31 cellular contexts compared by ENCODE assay signal in the genomic region with DNA sequence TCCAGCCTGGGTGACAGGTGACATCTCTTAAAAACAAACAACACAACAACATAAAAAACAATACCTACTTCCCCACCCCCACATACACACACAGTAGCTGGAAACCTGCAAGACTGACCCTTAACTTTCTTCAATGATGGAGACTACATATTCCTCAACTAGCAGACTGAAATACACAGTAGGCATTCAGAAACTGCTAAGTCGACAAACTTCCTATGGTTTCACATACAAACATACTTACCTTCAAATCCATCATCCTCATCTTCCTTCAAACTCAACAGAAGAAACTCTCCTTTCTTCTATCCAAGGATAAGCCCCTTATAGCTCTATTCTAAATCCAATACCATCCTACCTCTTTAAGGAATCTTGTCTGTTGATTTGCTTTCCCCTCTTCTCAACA.
"Had no signal": no experiment of that assay in that cellular context is flagged by ENCODE, and none has a peak within 500 bp of the region (broad histone marks: within the 10 kb centered on the region; RNA-seq: fewer than 3 reads in every experiment).

No MANE protein-coding gene starts in this region.

- H3K4me3 ChIP-seq: esophagus squamous epithelium, heart left ventricle had no signal

- H3K4me1 ChIP-seq: esophagus squamous epithelium, heart left ventricle had no signal

- H3K27ac Mint-ChIP-seq: activated CD4-positive, alpha-beta memory T cell treated with anti-CD3 and anti-CD28 coated beads, Interleukin-2, amount 10 ng/mL, durations not matched to agents 7 days and 5 days; activated CD4-positive, alpha-beta T cell treated with anti-CD3 and anti-CD28 coated beads, Interleukin-2, amount 10 ng/mL, durations not matched to agents 7 days and 5 days; activated naive CD8-positive, alpha-beta T cell; activated T-cell treated with anti-CD3 and anti-CD28 coated beads, Interleukin-2, amount 50 U/mL, for 24 hours; activated T-cell treated with anti-CD3 and anti-CD28 coated beads, Interleukin-2, amount 50 U/mL, for 72 hours had no signal

- FAIRE-seq: astrocyte, bronchial epithelial cell, colon, endometrium, endothelial cell of umbilical vein, frontal cortex had no signal

- H3K9me3 Mint-ChIP-seq: activated CD4-positive, alpha-beta memory T cell treated with anti-CD3 and anti-CD28 coated beads, Interleukin-2, amount 10 ng/mL, durations not matched to agents 7 days and 5 days; activated CD4-positive, alpha-beta T cell treated with anti-CD3 and anti-CD28 coated beads, Interleukin-2, amount 10 ng/mL, durations not matched to agents 7 days and 5 days; activated T-cell treated with anti-CD3 and anti-CD28 coated beads, Interleukin-2, amount 50 U/mL, for 24 hours; activated T-cell treated with anti-CD3 and anti-CD28 coated beads, Interleukin-2, amount 50 U/mL, for 72 hours had no signal

- H3K27me3 Mint-ChIP-seq: activated CD4-positive, alpha-beta memory T cell treated with anti-CD3 and anti-CD28 coated beads, Interleukin-2, amount 10 ng/mL, durations not matched to agents 7 days and 5 days; activated CD4-positive, alpha-beta T cell treated with anti-CD3 and anti-CD28 coated beads, Interleukin-2, amount 10 ng/mL, durations not matched to agents 7 days and 5 days; activated naive CD8-positive, alpha-beta T cell; activated T-cell treated with anti-CD3 and anti-CD28 coated beads, Interleukin-2, amount 50 U/mL, for 24 hours had no signal

- H3K4me3 Mint-ChIP-seq: activated CD4-positive, alpha-beta memory T cell treated with anti-CD3 and anti-CD28 coated beads, Interleukin-2, amount 10 ng/mL, durations not matched to agents 7 days and 5 days; activated CD4-positive, alpha-beta T cell treated with anti-CD3 and anti-CD28 coated beads, Interleukin-2, amount 10 ng/mL, durations not matched to agents 7 days and 5 days; activated naive CD8-positive, alpha-beta T cell; activated T-cell treated with anti-CD3 and anti-CD28 coated beads, Interleukin-2, amount 50 U/mL, for 24 hours; activated T-cell treated with anti-CD3 and anti-CD28 coated beads, Interleukin-2, amount 50 U/mL, for 72 hours had no signal

- H3K4me1 Mint-ChIP-seq: activated CD4-positive, alpha-beta memory T cell treated with anti-CD3 and anti-CD28 coated beads, Interleukin-2, amount 10 ng/mL, durations not matched to agents 7 days and 5 days; activated CD4-positive, alpha-beta T cell treated with anti-CD3 and anti-CD28 coated beads, Interleukin-2, amount 10 ng/mL, durations not matched to agents 7 days and 5 days had no signal

- H3K9me3 ChIP-seq: esophagus squamous epithelium, heart left ventricle had no signal

- H3K27me3 ChIP-seq: brain microvascular endothelial cell, esophagus squamous epithelium, heart left ventricle had no signal

- H3K27ac ChIP-seq: brain microvascular endothelial cell, epithelial cell of prostate, esophagus squamous epithelium, heart left ventricle had no signal

- DNase-seq: activated CD4-positive, alpha-beta memory T cell treated with anti-CD3 and anti-CD28 coated beads, Interleukin-2, amount 10 ng/mL, durations not matched to agents 7 days and 5 days; activated CD4-positive, alpha-beta T cell treated with anti-CD3 and anti-CD28 coated beads for 1 hour; activated CD4-positive, alpha-beta T cell treated with anti-CD3 and anti-CD28 coated beads for 4 hours; activated CD4-positive, alpha-beta T cell treated with anti-CD3 and anti-CD28 coated beads, Interleukin-2, amount 10 ng/mL, durations not matched to agents 7 days and 5 days; activated CD4-positive, alpha-beta T cell treated with anti-CD3 and anti-CD28 coated beads, Interleukin-2, amount 50 U/mL, for 4 hours; activated CD8-positive, alpha-beta memory T cell treated with anti-CD3 and anti-CD28 coated beads, Interleukin-2, amount 50 U/mL, for 48 hours; activated effector memory CD4-positive, alpha-beta T cell treated with Interleukin-2 at 50 U/mL for 16 hours; activated gamma-delta T cell treated with Interleukin-2 at 50 U/mL for 16 hours; activated naive CD4-positive, alpha-beta T cell treated with anti-CD3 and anti-CD28 coated beads, Interleukin-2, amount 50 U/mL, for 16 hours; activated naive CD4-positive, alpha-beta T cell treated with Interleukin-2 at 50 U/mL for 16 hours; activated T-cell treated with anti-CD3 and anti-CD28 coated beads for 4 hours; activated T-cell treated with anti-CD3 and anti-CD28 coated beads, Interleukin-2, amount 50 U/mL, for 24 hours; activated T-cell treated with anti-CD3 and anti-CD28 coated beads, Interleukin-2, amount 50 U/mL, for 72 hours; amniotic stem cell; anterior cingulate cortex; brain microvascular endothelial cell; cortex of kidney; dermis blood vessel endothelial cell; effector CD4-positive, alpha-beta T cell; esophagus squamous epithelium; glutamatergic neuron; heart left ventricle; T-helper 2 cell had no signal

- ATAC-seq: activated T-cell treated with anti-CD3 and anti-CD28 coated beads, Interleukin-2, amount 50 U/mL, for 72 hours; heart left ventricle had no signal
